In the genomic region with DNA sequence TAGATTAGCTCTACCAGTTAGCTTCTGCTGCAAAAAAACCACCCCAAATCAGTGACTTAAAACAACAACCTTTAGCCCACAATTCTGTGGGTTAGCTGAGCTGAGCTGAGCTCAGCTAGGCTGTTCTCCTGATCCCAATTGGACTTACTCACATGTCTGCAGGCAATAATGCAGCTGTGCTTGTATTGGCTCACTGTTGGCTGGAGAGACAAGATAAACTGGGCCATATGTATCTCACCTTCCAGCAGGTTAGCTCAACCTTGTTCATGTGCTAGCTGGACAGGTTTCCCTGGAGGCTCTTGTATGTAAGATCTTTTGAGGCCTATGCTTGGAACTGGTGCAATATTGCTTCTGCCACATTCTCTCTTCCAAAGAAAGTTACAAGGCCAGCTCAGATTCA, we compare ENCODE assay signal across 24 cellular contexts.
"Had no signal": no experiment of that assay in that cellular context is flagged by ENCODE, and none has a peak within 500 bp of the region (broad histone marks: within the 10 kb centered on the region; RNA-seq: fewer than 3 reads in every experiment).

No MANE protein-coding gene starts in this region.

- H3K36me3 ChIP-seq: ascending aorta, gastroesophageal sphincter, right atrium auricular region, stomach, thyroid gland, upper lobe of right lung had no signal

- H3K4me2 ChIP-seq: hepatocyte had no signal

- H3K79me2 ChIP-seq: hepatocyte had no signal

- H3K27me3 ChIP-seq: ascending aorta, gastroesophageal sphincter, hepatocyte, right atrium auricular region, stomach, thyroid gland, upper lobe of right lung had no signal

- H2AFZ ChIP-seq: hepatocyte had no signal

- H3K9me3 ChIP-seq: ascending aorta, gastroesophageal sphincter, right atrium auricular region, stomach, thyroid gland, upper lobe of right lung had no signal

- H3K4me1 ChIP-seq: ascending aorta, gastroesophageal sphincter, right atrium auricular region, stomach, thyroid gland, upper lobe of right lung had no signal

- H3K27ac ChIP-seq: ascending aorta, epithelial cell of prostate, gastroesophageal sphincter, hepatocyte, right atrium auricular region, stomach, thyroid gland, upper lobe of right lung had no signal

- ATAC-seq: gastroesophageal sphincter; left colon; naive thymus-derived CD8-positive, alpha-beta T cell; stimulated activated naive B cell treated with anti-CD40 and anti-IgM and Interleukin-4, amounts not matched to agents 10 μg/mL and 1 μg/mL and 100 μg/mL, for 72 hours; upper lobe of right lung had no signal

- DNase-seq: activated CD4-positive, alpha-beta memory T cell treated with anti-CD3 and anti-CD28 coated beads for 36 hours; activated CD4-positive, alpha-beta T cell treated with anti-CD3 and anti-CD28 coated beads, Interleukin-2, amount 10 ng/mL, durations not matched to agents 24 days and 14 days; activated CD4-positive, CD25-positive, alpha-beta regulatory T cell treated with anti-CD3 and anti-CD28 coated beads, Interleukin-2, amount 50 U/mL, for 72 hours; activated CD8-positive, alpha-beta memory T cell treated with anti-CD3 and anti-CD28 coated beads, Interleukin-2, amount 50 U/mL, for 4 hours; activated gamma-delta T cell; activated naive CD4-positive, alpha-beta T cell treated with anti-CD3 and anti-CD28 coated beads, Interleukin-2, amount 10 ng/mL, durations not matched to agents 7 days and 5 days; activated naive CD8-positive, alpha-beta T cell treated with anti-CD3 and anti-CD28 coated beads, Interleukin-2, amount 10 ng/mL, durations not matched to agents 7 days and 5 days; activated T-cell treated with anti-CD3 and anti-CD28 coated beads, Interleukin-2, amount 50 U/mL, for 1 hour; cortex of kidney; kidney; left colon; naive thymus-derived CD8-positive, alpha-beta T cell; stimulated activated CD4-positive, alpha-beta T cell treated with anti-CD3 and anti-CD28 coated beads, Interleukin-15, amount 100 ng/mL, for 24 hours; stimulated activated CD4-positive, alpha-beta T cell treated with anti-CD3 and anti-CD28 coated beads, Interleukin-2, amount 100 ng/mL, for 24 hours; stimulated activated naive B cell treated with anti-CD40 and anti-IgM and Interleukin-4, amounts not matched to agents 10 μg/mL and 1 μg/mL and 100 μg/mL, for 72 hours; stomach; T-helper 9 cell; thyroid gland; upper lobe of right lung had no signal

- H3K4me3 ChIP-seq: ascending aorta, gastroesophageal sphincter, hepatocyte, right atrium auricular region, stomach, thyroid gland, upper lobe of right lung had no signal
